16 cellular contexts compared by ENCODE assay signal in genomic region chr20:49110767-49111694, GRCh38.
DNase-seq lines count a peak whose midpoint lies in the region; ATAC-seq and TF ChIP-seq lines count a peak whose summit lies in the region.
"Had no signal": no experiment of that assay in that cellular context is flagged by ENCODE, and none has a peak within 500 bp of the region (broad histone marks: within the 10 kb centered on the region; RNA-seq: fewer than 3 reads in every experiment).

No MANE protein-coding gene starts in this region.

- no peak for DNase-seq in CD4-positive, alpha-beta memory T cell
- DNase-seq in GM23338 (ENCODE audit: low spot score): no peak
- DNase-seq in activated naive CD8-positive, alpha-beta T cell treated with anti-CD3 and anti-CD28 coated beads for 36 hours: no peak
- no peak for DNase-seq in naive thymus-derived CD8-positive, alpha-beta T cell
- no peak for DNase-seq in putamen (ENCODE audit: low spot score)
- DNase-seq in GM23248: no peak
- no peak for DNase-seq in OCI-M1 (lab: John Stamatoyannopoulos, UW)
- DNase-seq: activated CD4-positive, CD25-positive, alpha-beta regulatory T cell treated with anti-CD3 and anti-CD28 coated beads, Interleukin-2, amount 50 U/mL, for 72 hours; activated naive CD4-positive, alpha-beta T cell; head of caudate nucleus; MM.1S; NCI-H748 treated with DMSO at 0.1 percent for 48 hours; occipital lobe; right cardiac atrium; thyroid gland had no signal

- in situ Hi-C loops in GM23248 (cut with MboI): no loop called here

- TF ChIP-seq CTCF in GM23338 (conservative IDR thresholded peaks at IDR 0.05; ENCODE audit: low read depth in 2 of 2): no peak

- peaks cover 18% of the 10 kb centered on the region; the same call in 1 of the 2 replicates for H3F3A ChIP-seq in GM23338 (replicated peaks; ENCODE audit: low read depth)
- peaks cover 11% of the 10 kb centered on the region; the same call in 1 of the 2 replicates for H3F3A ChIP-seq in GM23248 (ENCODE audit: insufficient read depth)

- H3K36me3 ChIP-seq in CD4-positive, alpha-beta memory T cell (ENCODE audit: insufficient read depth, low read length): peaks cover 34% of the 10 kb centered on the region
- H3K36me3 ChIP-seq in GM23338 (ENCODE audit: insufficient read depth) (peaks cover 21% of the 10 kb centered on the region), GM23248 (ENCODE audit: low read depth) (peaks cover 30% of the 10 kb centered on the region)

- peak; percentile 7; the same call in 2 of the 3 replicates for ATAC-seq in GM23338
- no peak for ATAC-seq in naive thymus-derived CD8-positive, alpha-beta T cell

- H3K9me3 ChIP-seq in CD4-positive, alpha-beta memory T cell (ENCODE audit: control insufficient read depth in 1 of 2, low read length in 2 of 2): no peaks in the 10 kb centered on the region
- no peaks in the 10 kb centered on the region for H3K9me3 ChIP-seq in GM23248 (ENCODE audit: low read depth)
- H3K9me3 ChIP-seq: thyroid gland had no signal

- H3K9me3 Mint-ChIP-seq in CD4-positive, alpha-beta memory T cell: no peaks in the 10 kb centered on the region
- H3K9me3 Mint-ChIP-seq in GM23338: peaks cover 3% of the 10 kb centered on the region; the same call in 1 of the 3 replicates
- no peaks in the 10 kb centered on the region for H3K9me3 Mint-ChIP-seq in activated naive CD8-positive, alpha-beta T cell treated with anti-CD3 and anti-CD28 coated beads for 36 hours
- H3K9me3 Mint-ChIP-seq in naive thymus-derived CD8-positive, alpha-beta T cell: no peaks in the 10 kb centered on the region

- H3K27me3 ChIP-seq in CD4-positive, alpha-beta memory T cell (ENCODE audit: insufficient read depth, low read length): no peaks in the 10 kb centered on the region
- H3K27me3 ChIP-seq in GM23338 (ENCODE audit: insufficient read depth) (no peaks in the 10 kb centered on the region), GM23248 (replicated peaks; ENCODE audit: insufficient read depth) (no peaks in the 10 kb centered on the region)
- H3K27me3 ChIP-seq: thyroid gland had no signal

- no peak overlapping the region for H3K27ac ChIP-seq in CD4-positive, alpha-beta memory T cell (ENCODE audit: low read depth, low read length)
- H3K27ac ChIP-seq in GM23338 (ENCODE audit: low read depth) (no peak overlapping the region), GM23248 (no peak overlapping the region)
- H3K27ac ChIP-seq: PC-9, thyroid gland had no signal

- no peaks in the 10 kb centered on the region for H3K27me3 Mint-ChIP-seq in CD4-positive, alpha-beta memory T cell
- peaks cover 24% of the 10 kb centered on the region for H3K27me3 Mint-ChIP-seq in GM23338 (ENCODE audit: insufficient read depth, low read depth, poor library complexity)
- no peaks in the 10 kb centered on the region for H3K27me3 Mint-ChIP-seq in activated naive CD8-positive, alpha-beta T cell treated with anti-CD3 and anti-CD28 coated beads for 36 hours
- no peaks in the 10 kb centered on the region for H3K27me3 Mint-ChIP-seq in naive thymus-derived CD8-positive, alpha-beta T cell

- no peak overlapping the region for H3K4me3 Mint-ChIP-seq in CD4-positive, alpha-beta memory T cell
- H3K4me3 Mint-ChIP-seq in GM23338: no peak overlapping the region
- H3K4me3 Mint-ChIP-seq in activated naive CD8-positive, alpha-beta T cell treated with anti-CD3 and anti-CD28 coated beads for 36 hours: no peak overlapping the region
- H3K4me3 Mint-ChIP-seq in naive thymus-derived CD8-positive, alpha-beta T cell: no peak overlapping the region

- CTCF ChIA-PET in CD4-positive, alpha-beta memory T cell (lab: Charles Lee; ENCODE audit: partially characterized antibody): no interaction called here

- H3K27ac Mint-ChIP-seq in CD4-positive, alpha-beta memory T cell: peak overlapping the region in 5 of 7 donors; percentile 13 to 80 (median 23)
- H3K27ac Mint-ChIP-seq in GM23338: no peak overlapping the region
- peak overlapping the region; percentile 0 for H3K27ac Mint-ChIP-seq in activated naive CD8-positive, alpha-beta T cell treated with anti-CD3 and anti-CD28 coated beads for 36 hours
- H3K27ac Mint-ChIP-seq in naive thymus-derived CD8-positive, alpha-beta T cell: peak overlapping the region in 6 of 10 donors; percentile 10 to 80 (median 26)

- H3K4me3 ChIP-seq in CD4-positive, alpha-beta memory T cell (ENCODE audit: low read length in 2 of 2): no peak overlapping the region
- no peak overlapping the region for H3K4me3 ChIP-seq in GM23338
- no peak overlapping the region for H3K4me3 ChIP-seq in GM23248
- H3K4me3 ChIP-seq: PC-9, thyroid gland had no signal

- POLR2A ChIA-PET in CD4-positive, alpha-beta memory T cell (lab: Charles Lee; ENCODE audit: partially characterized antibody): interaction anchor here (1.4 kb wide), 1 partner anchor 77 kb away, joined by 3 read pairs; the partner anchor contains the start of gene STAU1
- POLR2A ChIA-PET in naive thymus-derived CD8-positive, alpha-beta T cell (lab: Charles Lee): interaction anchor here (0.6 to 0.7 kb wide), 2 partner anchors 72 to 111 kb away, joined by 4 to 5 read pairs; no protein-coding TSS in a partner anchor

- H3K9ac ChIP-seq in GM23248: no peak overlapping the region

- H3K9me2 ChIP-seq in GM23338 (ENCODE audit: insufficient read depth) (peaks cover 3% of the 10 kb centered on the region; the same call in 1 of the 2 replicates), GM23248 (ENCODE audit: insufficient read depth) (no peaks in the 10 kb centered on the region)

- H3K4me2 ChIP-seq in GM23338 (no peak overlapping the region), GM23248 (ENCODE audit: unreplicated experiment) (no peak overlapping the region)
- H3K4me2 ChIP-seq: PC-9 had no signal

- H3K79me2 ChIP-seq in GM23338 (replicated peaks; ENCODE audit: insufficient read depth): no peaks in the 10 kb centered on the region
- H3K79me2 ChIP-seq in GM23248 (ENCODE audit: insufficient read depth): peaks cover 6% of the 10 kb centered on the region; the same call in 1 of the 2 replicates

- intact Hi-C loops in CD4-positive, alpha-beta memory T cell (cut with micrococcal nuclease): no loop called here

- peaks cover 0 to 4% (median 0%) of the 10 kb centered on the region in 4 donors for H3K4me1 Mint-ChIP-seq in CD4-positive, alpha-beta memory T cell
- no peaks in the 10 kb centered on the region for H3K4me1 Mint-ChIP-seq in GM23338
- no peaks in the 10 kb centered on the region for H3K4me1 Mint-ChIP-seq in activated naive CD8-positive, alpha-beta T cell treated with anti-CD3 and anti-CD28 coated beads for 36 hours
- peaks cover 0 to 9% (median 0%) of the 10 kb centered on the region in 4 donors for H3K4me1 Mint-ChIP-seq in naive thymus-derived CD8-positive, alpha-beta T cell

- 99 to 100% methylated on average over 6 of the region's 6 CpGs for WGBS in GM23248 (ENCODE audit: low coverage in 1 of 2, low lambda C conversion rate in 2 of 2, missing lambda C conversion rate in 2 of 2), 2 experiments

- peaks cover 42 to 45% of the 10 kb centered on the region in 2 donors for H3K36me3 Mint-ChIP-seq in CD4-positive, alpha-beta memory T cell
- peaks cover 46% of the 10 kb centered on the region for H3K36me3 Mint-ChIP-seq in GM23338 (ENCODE audit: low read depth)
- peaks cover 34% of the 10 kb centered on the region for H3K36me3 Mint-ChIP-seq in activated naive CD8-positive, alpha-beta T cell treated with anti-CD3 and anti-CD28 coated beads for 36 hours
- H3K36me3 Mint-ChIP-seq in naive thymus-derived CD8-positive, alpha-beta T cell: peaks cover 0 to 54% (median 18%) of the 10 kb centered on the region in 3 donors

- no peaks in the 10 kb centered on the region for H3K4me1 ChIP-seq in CD4-positive, alpha-beta memory T cell (ENCODE audit: insufficient read depth, low read length)
- H3K4me1 ChIP-seq in GM23338 (ENCODE audit: insufficient read depth) (no peaks in the 10 kb centered on the region), GM23248 (ENCODE audit: insufficient read depth) (no peaks in the 10 kb centered on the region)
- H3K4me1 ChIP-seq: thyroid gland had no signal

- H4K20me1 ChIP-seq in GM23338 (replicated peaks; ENCODE audit: insufficient read depth): peaks cover 15% of the 10 kb centered on the region
- no peaks in the 10 kb centered on the region for H4K20me1 ChIP-seq in GM23248 (ENCODE audit: insufficient read depth)

- no peak overlapping the region for H2AFZ ChIP-seq in GM23338
- no peak overlapping the region for H2AFZ ChIP-seq in GM23248
- H2AFZ ChIP-seq: PC-9 had no signal

TF ChIP-seq in GM23338, 12 proteins besides CTCF, POLR2A, EP300 and RAD21 (continues in another document):
- TF ChIP-seq CREB1 (CRISPR knock-in tag; IDR thresholded peaks at IDR 0.05; ENCODE audit: low read depth) (no peak), STAT1 (IDR thresholded peaks at IDR 0.05; ENCODE audit: unreplicated experiment) (no peak), POLR2AphosphoS5 (IDR thresholded peaks at IDR 0.05; ENCODE audit: low read depth) (no peak), ZNF331 (CRISPR knock-in tag; IDR thresholded peaks at IDR 0.05; ENCODE audit: low read depth) (no peak), EZH2phosphoT487 (IDR thresholded peaks at IDR 0.05; ENCODE audit: unreplicated experiment) (no peak), ZNF114 (CRISPR knock-in tag; IDR thresholded peaks at IDR 0.05) (no peak), REST (IDR thresholded peaks at IDR 0.05; ENCODE audit: unreplicated experiment) (no peak), EZH2 (IDR thresholded peaks at IDR 0.05; ENCODE audit: low read depth, unreplicated experiment) (no peak), NANOG (IDR thresholded peaks at IDR 0.05; ENCODE audit: borderline replicate concordance) (no peak)
